ENCODE assay signal across 1 cellular context in genomic region chr1:174769961-174770549, GRCh38.
TF ChIP-seq lines count a peak whose summit lies in the region.

No MANE protein-coding gene starts in this region.

TF ChIP-seq in liver, 16 proteins besides CTCF, POLR2A, EP300 and RAD21 (continued from another document):
- TF ChIP-seq REST (IDR thresholded peaks at IDR 0.05) (no peak), JUND (IDR thresholded peaks at IDR 0.05) (no peak), FOXA1 (IDR thresholded peaks at IDR 0.05) (no peak), NR2F2 (IDR thresholded peaks at IDR 0.05) (no peak), HNF4G (IDR thresholded peaks at IDR 0.05) (no peak), TAF1 (conservative IDR thresholded peaks at IDR 0.05) (no peak), RXRA (IDR thresholded peaks at IDR 0.05) (no peak), FOXA2 (IDR thresholded peaks at IDR 0.05) (no peak)
